In the genomic region with DNA sequence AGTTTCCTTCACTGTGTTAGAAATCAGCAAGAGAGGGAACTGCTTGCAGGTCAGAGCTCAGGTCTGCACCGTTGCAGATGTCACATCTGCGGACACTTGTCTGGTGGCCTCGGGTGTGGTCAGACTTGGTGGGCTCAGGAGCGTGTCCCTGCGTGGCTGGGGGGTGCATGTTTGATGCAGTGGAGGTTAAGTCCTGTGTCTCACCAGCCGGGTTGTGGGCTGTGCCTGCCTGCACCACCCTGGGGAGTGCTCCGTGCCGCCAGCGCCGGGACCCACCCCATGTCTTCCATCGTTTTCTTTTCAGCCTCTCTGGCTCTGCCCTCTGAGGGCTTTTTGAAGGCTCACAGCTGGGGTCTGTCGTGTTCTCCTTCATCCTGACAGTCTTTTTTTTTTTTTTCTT, we compare ENCODE assay signal across 1 cellular context.
A peak's percentile ranks its signal among the peaks of the same experiment; 100 is the strongest.
TF ChIP-seq lines count a peak whose summit lies in the region.

No MANE protein-coding gene starts in this region.

TF ChIP-seq in K562, 482 proteins besides CTCF, POLR2A, EP300 and RAD21 (continued from another document):
- TF ChIP-seq, protein P1, sequence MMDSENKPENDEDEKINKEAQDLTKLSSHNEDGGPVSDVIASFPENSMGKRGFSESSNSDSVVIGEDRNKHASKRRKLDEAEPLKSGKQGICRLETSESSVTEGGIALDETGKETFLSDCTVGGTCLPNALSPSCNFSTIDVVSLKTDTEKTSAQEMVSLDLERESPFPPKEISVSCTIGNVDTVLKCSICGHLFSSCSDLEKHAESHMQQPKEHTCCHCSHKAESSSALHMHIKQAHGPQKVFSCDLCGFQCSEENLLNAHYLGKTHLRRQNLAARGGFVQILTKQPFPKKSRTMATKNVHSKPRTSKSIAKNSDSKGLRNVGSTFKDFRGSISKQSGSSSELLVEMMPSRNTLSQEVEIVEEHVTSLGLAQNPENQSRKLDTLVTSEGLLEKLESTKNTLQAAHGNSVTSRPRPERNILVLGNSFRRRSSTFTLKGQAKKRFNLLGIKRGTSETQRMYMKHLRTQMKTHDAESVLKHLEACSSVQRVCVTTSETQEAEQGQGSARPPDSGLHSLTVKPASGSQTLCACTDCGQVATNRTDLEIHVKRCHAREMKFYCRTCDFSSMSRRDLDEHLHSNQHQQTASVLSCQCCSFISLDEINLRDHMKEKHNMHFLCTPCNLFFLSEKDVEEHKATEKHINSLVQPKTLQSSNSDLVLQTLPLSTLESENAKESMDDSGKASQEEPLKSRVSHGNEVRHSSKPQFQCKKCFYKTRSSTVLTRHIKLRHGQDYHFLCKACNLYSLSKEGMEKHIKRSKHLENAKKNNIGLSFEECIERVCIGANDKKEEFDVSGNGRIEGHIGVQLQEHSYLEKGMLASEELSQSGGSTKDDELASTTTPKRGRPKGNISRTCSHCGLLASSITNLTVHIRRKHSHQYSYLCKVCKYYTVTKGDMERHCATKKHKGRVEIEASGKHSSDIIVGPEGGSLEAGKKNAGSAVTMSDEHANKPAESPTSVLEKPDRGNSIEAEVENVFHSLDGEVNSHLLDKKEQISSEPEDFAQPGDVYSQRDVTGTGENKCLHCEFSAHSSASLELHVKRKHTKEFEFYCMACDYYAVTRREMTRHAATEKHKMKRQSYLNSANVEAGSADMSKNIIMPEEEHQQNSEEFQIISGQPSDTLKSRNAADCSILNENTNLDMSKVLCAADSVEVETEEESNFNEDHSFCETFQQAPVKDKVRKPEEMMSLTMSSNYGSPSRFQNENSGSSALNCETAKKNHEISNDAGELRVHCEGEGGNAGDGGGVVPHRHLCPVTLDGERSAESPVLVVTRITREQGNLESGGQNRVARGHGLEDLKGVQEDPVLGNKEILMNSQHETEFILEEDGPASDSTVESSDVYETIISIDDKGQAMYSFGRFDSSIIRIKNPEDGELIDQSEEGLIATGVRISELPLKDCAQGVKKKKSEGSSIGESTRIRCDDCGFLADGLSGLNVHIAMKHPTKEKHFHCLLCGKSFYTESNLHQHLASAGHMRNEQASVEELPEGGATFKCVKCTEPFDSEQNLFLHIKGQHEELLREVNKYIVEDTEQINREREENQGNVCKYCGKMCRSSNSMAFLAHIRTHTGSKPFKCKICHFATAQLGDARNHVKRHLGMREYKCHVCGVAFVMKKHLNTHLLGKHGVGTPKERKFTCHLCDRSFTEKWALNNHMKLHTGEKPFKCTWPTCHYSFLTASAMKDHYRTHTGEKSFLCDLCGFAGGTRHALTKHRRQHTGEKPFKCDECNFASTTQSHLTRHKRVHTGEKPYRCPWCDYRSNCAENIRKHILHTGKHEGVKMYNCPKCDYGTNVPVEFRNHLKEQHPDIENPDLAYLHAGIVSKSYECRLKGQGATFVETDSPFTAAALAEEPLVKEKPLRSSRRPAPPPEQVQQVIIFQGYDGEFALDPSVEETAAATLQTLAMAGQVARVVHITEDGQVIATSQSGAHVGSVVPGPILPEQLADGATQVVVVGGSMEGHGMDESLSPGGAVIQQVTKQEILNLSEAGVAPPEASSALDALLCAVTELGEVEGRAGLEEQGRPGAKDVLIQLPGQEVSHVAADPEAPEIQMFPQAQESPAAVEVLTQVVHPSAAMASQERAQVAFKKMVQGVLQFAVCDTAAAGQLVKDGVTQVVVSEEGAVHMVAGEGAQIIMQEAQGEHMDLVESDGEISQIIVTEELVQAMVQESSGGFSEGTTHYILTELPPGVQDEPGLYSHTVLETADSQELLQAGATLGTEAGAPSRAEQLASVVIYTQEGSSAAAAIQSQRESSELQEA (IDR thresholded peaks at IDR 0.05; ENCODE audit: low read depth) = no peak
- TF ChIP-seq NFRKB (IDR thresholded peaks at IDR 0.05; ENCODE audit: low read depth) = no peak
- TF ChIP-seq MCM7 (IDR thresholded peaks at IDR 0.05) = no peak
- TF ChIP-seq ASH1L (IDR thresholded peaks at IDR 0.05; ENCODE audit: borderline replicate concordance, low read depth, partially characterized antibody) = no peak
- no peak for TF ChIP-seq U2AF1 (optimal IDR thresholded peaks at IDR 0.05; ENCODE audit: low read depth, low read length)
- 0 out of 2 replicates have a peak, but pooled peaks have one; percentile 32 for TF ChIP-seq ZFP30 (CRISPR knock-in tag; IDR thresholded peaks at IDR 0.05; ENCODE audit: borderline replicate concordance)
- no peak for TF ChIP-seq NONO (IDR thresholded peaks at IDR 0.05; ENCODE audit: low read depth in 2 of 2, low read length in 1 of 2)
